8 cellular contexts compared by ENCODE assay signal in genomic region chr1:228734881-228735801, GRCh38. TPM values are rescaled to one million over a fixed set of nuclear protein-coding genes. Genes with fewer than 3 reads are reported as not detected.
DNase-seq lines count a peak whose midpoint lies in the region; ATAC-seq, FAIRE-seq and TF ChIP-seq lines count a peak whose summit lies in the region.

Gene RHOU, plus strand, starts transcription at chr1:228735479. Its CDS starts 264 bp downstream, at chr1:228735743.

- FAIRE-seq in GM12892 (lab: Jason Lieb, UNC), result no peak

- H3K4me3 ChIP-seq in HUES48 (ENCODE audit: low read depth, low read length) (peak within 1 kb of the TSS; percentile 66), RWPE2 (ENCODE audit: severe bottlenecking) (peak within 1 kb of the TSS; percentile 32)

- no peak within 1 kb of the TSS for H3K9ac ChIP-seq in HUES48 (ENCODE audit: low read depth, low read length)

- no peaks in the 10 kb centered on the region for H3K9me3 ChIP-seq in HUES48 (ENCODE audit: control insufficient read depth, insufficient read depth, low read length)
- no peaks in the 10 kb centered on the region for H3K9me3 ChIP-seq in RWPE2 (ENCODE audit: severe bottlenecking)

- no peak for TF ChIP-seq POLR2A in GM12892 (IDR thresholded peaks at IDR 0.05; ENCODE audit: low read depth, low read length)

- H3K36me3 ChIP-seq in HUES48 (ENCODE audit: control insufficient read depth, insufficient read depth, low read length), result no peaks in the 10 kb centered on the region
- no peaks in the 10 kb centered on the region for H3K36me3 ChIP-seq in RWPE2 (ENCODE audit: low read depth)

- H3K27ac ChIP-seq in HUES48 (ENCODE audit: low read depth, low read length), result peak within 1 kb of the TSS; percentile 40
- no peak within 1 kb of the TSS for H3K27ac ChIP-seq in RWPE2 (ENCODE audit: poor library complexity, severe bottlenecking)

- DNase-seq in GM12892 (ENCODE audit: insufficient read length) (peak; percentile 24), RWPE2 (ENCODE audit: low spot score) (no peak), glomerular visceral epithelial cell (ENCODE audit: extremely low spot score) (peak; percentile 42), nucleus accumbens (lab: John Stamatoyannopoulos, UW) (peak in 54 of 56 donors; percentile 36 to 90 (median 78)), superior temporal gyrus (ENCODE audit: extremely low spot score) (peak; percentile 85)
- peak; percentile 73 for DNase-seq in activated naive CD4-positive, alpha-beta T cell treated with anti-CD3 and anti-CD28 coated beads, Interleukin-2, amount 50 U/mL, for 16 hours

- H3K4me1 ChIP-seq in HUES48 (ENCODE audit: control insufficient read depth, insufficient read depth, low read length), result 0 out of 2 replicates have a peak, but pooled peaks cover 3% of the 10 kb centered on the region
- H3K4me1 ChIP-seq in RWPE2 (ENCODE audit: insufficient read depth, poor library complexity, severe bottlenecking), result no peaks in the 10 kb centered on the region

- peaks cover 43% of the 10 kb centered on the region for H3K27me3 ChIP-seq in HUES48 (ENCODE audit: control insufficient read depth, insufficient read depth, low read length)
- peaks cover 20% of the 10 kb centered on the region for H3K27me3 ChIP-seq in RWPE2 (ENCODE audit: insufficient read depth, poor library complexity, severe bottlenecking)

- TF ChIP-seq CTCF in RWPE2 (IDR thresholded peaks at IDR 0.05; ENCODE audit: poor library complexity, severe bottlenecking), result peak; percentile 50

- ATAC-seq in RWPE2 (ENCODE audit: low read depth) (peak; percentile 33; the same call in 2 of the 3 replicates), HG03095 (IDR thresholded peaks at IDR 0.05; ENCODE audit: unreplicated experiment) (no peak)

RNA-seq across cellular contexts. Expression of gene RHOU, which starts in this region (rescaled TPM):
- 0.06 TPM for polyA plus RNA-seq in GM12892 (2012; ENCODE audit: missing spikeins)
